ENCODE assay signal across 14 cellular contexts in the genomic region with DNA sequence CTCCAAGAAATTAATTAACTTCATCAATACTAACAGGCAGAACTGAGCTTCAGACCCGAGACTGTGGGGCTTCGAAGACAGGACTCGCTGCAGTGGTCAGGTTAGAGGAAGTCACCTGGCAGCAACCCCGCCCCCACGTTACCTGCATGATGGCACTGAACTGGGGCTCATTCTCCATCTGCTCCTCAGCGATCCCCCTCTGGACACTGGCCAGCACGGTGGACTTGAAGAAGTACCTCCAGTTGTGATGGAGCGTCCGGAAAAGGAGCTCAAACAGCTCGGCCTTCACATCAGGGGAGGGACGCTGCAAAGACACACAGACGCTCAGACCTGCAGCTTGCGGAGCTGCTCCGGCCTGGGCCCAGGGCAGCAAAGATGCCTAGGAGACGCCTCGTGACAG. TPM values are rescaled to one million over a fixed set of nuclear protein-coding genes. Genes with fewer than 3 reads are reported as not detected.
DNase-seq lines count a peak whose midpoint lies in the region; ATAC-seq and TF ChIP-seq lines count a peak whose summit lies in the region.
"Had no signal": no experiment of that assay in that cellular context is flagged by ENCODE, and none has a peak within 500 bp of the region (broad histone marks: within the 10 kb centered on the region; RNA-seq: fewer than 3 reads in every experiment).

No MANE protein-coding gene starts in this region.

- H3K27ac ChIP-seq in KMS-11, result peak overlapping the region; percentile 94; the same call in 1 of the 2 replicates
- H3K27ac ChIP-seq in left lung, result no peak overlapping the region
- H3K27ac ChIP-seq in spleen, result no peak overlapping the region
- H3K27ac ChIP-seq: BLaER1 treated with 17β-estradiol and CSF1 and Interleukin-3, amounts not matched to agents 10 nM and 100 nM had no signal

- H3K36me3 ChIP-seq in KMS-11 (ENCODE audit: insufficient read depth), result peaks cover 23% of the 10 kb centered on the region; the same call in 1 of the 2 replicates
- peaks cover 0 to 100% of the 10 kb centered on the region in 2 donors for H3K36me3 ChIP-seq in left lung
- peaks cover 5 to 100% (median 98%) of the 10 kb centered on the region in 6 donors for H3K36me3 ChIP-seq in spleen

- H3K4me1 Mint-ChIP-seq in activated naive CD4-positive, alpha-beta T cell treated with anti-CD3 and anti-CD28 coated beads for 36 hours (ENCODE audit: low read depth), result no peaks in the 10 kb centered on the region
- H3K4me1 Mint-ChIP-seq in activated T-cell treated with anti-CD3 and anti-CD28 coated beads, Interleukin-2, amount 50 U/mL, for 72 hours (ENCODE audit: low read depth), result peaks cover 2% of the 10 kb centered on the region
- H3K4me1 Mint-ChIP-seq: B cell, H9 had no signal

- CTCF ChIA-PET in activated naive CD4-positive, alpha-beta T cell treated with anti-CD3 and anti-CD28 coated beads for 36 hours (lab: Charles Lee), result interaction anchor here (1.3 to 1.6 kb wide), 2 partner anchors 33 to 114 kb away, joined by 3 to 4 read pairs; no protein-coding TSS in a partner anchor

- intact Hi-C loops in left lung (cut with DNase I), result no loop called here
- intact Hi-C loops in spleen (cut with DNase I; ENCODE audit: low total_unique reads), result no loop called here
- intact Hi-C loops in activated naive CD4-positive, alpha-beta T cell treated with anti-CD3 and anti-CD28 coated beads for 36 hours (cut with micrococcal nuclease), result no loop called here

- no peaks in the 10 kb centered on the region for H3K9me3 ChIP-seq in left lung
- H3K9me3 ChIP-seq in spleen, result no peaks in the 10 kb centered on the region
- H3K9me3 ChIP-seq: BLaER1 treated with 17β-estradiol and CSF1 and Interleukin-3, amounts not matched to agents 10 nM and 100 nM had no signal

- no peaks in the 10 kb centered on the region for H3K9me3 Mint-ChIP-seq in activated naive CD4-positive, alpha-beta T cell treated with anti-CD3 and anti-CD28 coated beads for 36 hours
- no peaks in the 10 kb centered on the region for H3K9me3 Mint-ChIP-seq in activated T-cell treated with anti-CD3 and anti-CD28 coated beads, Interleukin-2, amount 50 U/mL, for 72 hours
- H3K9me3 Mint-ChIP-seq: CD8-positive, alpha-beta T cell; H9 had no signal

- no peaks in the 10 kb centered on the region for H3K27me3 ChIP-seq in KMS-11 (ENCODE audit: insufficient read depth, low read depth)
- H3K27me3 ChIP-seq in left lung, result no peaks in the 10 kb centered on the region
- no peaks in the 10 kb centered on the region for H3K27me3 ChIP-seq in spleen (replicated peaks in 1 of 7)
- H3K27me3 ChIP-seq: BLaER1 treated with 17β-estradiol and CSF1 and Interleukin-3, amounts not matched to agents 10 nM and 100 nM had no signal

- no peaks in the 10 kb centered on the region for H4K20me1 ChIP-seq in KMS-11 (ENCODE audit: insufficient read depth)

- H3K4me1 ChIP-seq in KMS-11 (ENCODE audit: low read depth, poor library complexity, severe bottlenecking), result peaks cover 55% of the 10 kb centered on the region
- H3K4me1 ChIP-seq in left lung, result peaks cover 0 to 8% of the 10 kb centered on the region in 2 donors
- peaks cover 0 to 11% (median 7%) of the 10 kb centered on the region in 6 donors for H3K4me1 ChIP-seq in spleen

- peaks cover 48% of the 10 kb centered on the region for H3K36me3 Mint-ChIP-seq in activated naive CD4-positive, alpha-beta T cell treated with anti-CD3 and anti-CD28 coated beads for 36 hours (ENCODE audit: low read depth)
- H3K36me3 Mint-ChIP-seq in activated T-cell treated with anti-CD3 and anti-CD28 coated beads, Interleukin-2, amount 50 U/mL, for 72 hours (ENCODE audit: insufficient read depth in 2 of 2), result peaks cover 18 to 28% of the 10 kb centered on the region in 2 donors

- peak overlapping the region; percentile 96; the same call in 1 of the 2 replicates for H3K4me2 ChIP-seq in KMS-11
- H3K4me2 ChIP-seq: BLaER1 treated with 17β-estradiol and CSF1 and Interleukin-3, amounts not matched to agents 10 nM and 100 nM had no signal

- H3K27ac Mint-ChIP-seq in activated naive CD4-positive, alpha-beta T cell treated with anti-CD3 and anti-CD28 coated beads for 36 hours, result no peak overlapping the region
- no peak overlapping the region for H3K27ac Mint-ChIP-seq in activated T-cell treated with anti-CD3 and anti-CD28 coated beads, Interleukin-2, amount 50 U/mL, for 72 hours
- H3K27ac Mint-ChIP-seq: CD8-positive, alpha-beta T cell had no signal

- H3K79me2 ChIP-seq in KMS-11 (ENCODE audit: insufficient read depth, low read depth), result peaks cover 8% of the 10 kb centered on the region; the same call in 1 of the 2 replicates

- no peak overlapping the region for H3K4me3 Mint-ChIP-seq in activated naive CD4-positive, alpha-beta T cell treated with anti-CD3 and anti-CD28 coated beads for 36 hours
- no peak overlapping the region for H3K4me3 Mint-ChIP-seq in activated T-cell treated with anti-CD3 and anti-CD28 coated beads, Interleukin-2, amount 50 U/mL, for 72 hours
- H3K4me3 Mint-ChIP-seq: B cell; CD8-positive, alpha-beta T cell; H9 had no signal

- H3K4me3 ChIP-seq in KMS-11 (IDR thresholded peaks at IDR 0.05; ENCODE audit: insufficient read depth, low read depth, low read length) (no peak overlapping the region), left lung (no peak overlapping the region), spleen (no peak overlapping the region)
- H3K4me3 ChIP-seq: BLaER1 treated with 17β-estradiol and CSF1 and Interleukin-3, amounts not matched to agents 10 nM and 100 nM had no signal

- no peak overlapping the region for H3K9ac ChIP-seq in KMS-11
- H3K9ac ChIP-seq: BLaER1 treated with 17β-estradiol and CSF1 and Interleukin-3, amounts not matched to agents 10 nM and 100 nM had no signal

- 96 to 97% (median 96%) methylated on average over 12 to 16 of the region's 16 CpGs for WGBS in spleen, 5 donors

- no peak for TF ChIP-seq POLR2A in spleen (IDR thresholded peaks at IDR 0.05)

- no peaks in the 10 kb centered on the region for H3K27me3 Mint-ChIP-seq in activated naive CD4-positive, alpha-beta T cell treated with anti-CD3 and anti-CD28 coated beads for 36 hours (ENCODE audit: low read depth)
- no peaks in the 10 kb centered on the region for H3K27me3 Mint-ChIP-seq in activated T-cell treated with anti-CD3 and anti-CD28 coated beads, Interleukin-2, amount 50 U/mL, for 72 hours (ENCODE audit: low read depth)
- H3K27me3 Mint-ChIP-seq: B cell had no signal

- TF ChIP-seq CTCF in KMS-11 (conservative IDR thresholded peaks at IDR 0.05; ENCODE audit: low read depth, low read length) (no peak), left lung (IDR thresholded peaks at IDR 0.05) (no peak), spleen (IDR thresholded peaks at IDR 0.05 in 8 of 11, conservative IDR thresholded peaks at IDR 0.05 in 3 of 11) (no peak)

- no peak for ATAC-seq in left lung
- no peak for ATAC-seq in activated T-cell treated with anti-CD3 and anti-CD28 coated beads, Interleukin-2, amount 50 U/mL, for 72 hours (replicated peaks in 1 of 2)
- ATAC-seq: CD8-positive, alpha-beta T cell; HepG2 had no signal

- DNase-seq in left lung, result peak; percentile 20 to 49
- peak; percentile 70 for DNase-seq in spleen
- no peak for DNase-seq in activated naive CD4-positive, alpha-beta T cell treated with anti-CD3 and anti-CD28 coated beads for 36 hours
- DNase-seq in NCI-H1436 treated with DMSO at 0.1 percent for 48 hours (lab: John Stamatoyannopoulos, UW), result no peak
- no peak for DNase-seq in activated T-cell treated with anti-CD3 and anti-CD28 coated beads, Interleukin-2, amount 50 U/mL, for 72 hours
- DNase-seq: Calu3; CD8-positive, alpha-beta T cell; DMS 273 treated with DMSO at 0.1 percent for 48 hours; H9 had no signal

- H2AFZ ChIP-seq in KMS-11 (ENCODE audit: low read depth), result no peak overlapping the region

RNA-seq across cellular contexts. Expression of a gene that starts 40.9 kb away (rescaled TPM):
- total RNA-seq in left lung, result under 1 TPM in 1 of 2 donors, not detected in 1; 0.20 TPM
- total RNA-seq in spleen, result under 1 TPM in 3 of 7 donors, not detected in 4; 0.22 to 0.57 (median 0.29) TPM
- polyA plus RNA-seq in spleen, result under 1 TPM in 1 of 3 donors, not detected in 2; 0.58 TPM
- not detected for total RNA-seq in activated naive CD4-positive, alpha-beta T cell treated with anti-CD3 and anti-CD28 coated beads for 36 hours
- total RNA-seq in activated T-cell treated with anti-CD3 and anti-CD28 coated beads, Interleukin-2, amount 50 U/mL, for 72 hours, result not detected
- total RNA-seq: A172; B cell; Calu3; CD8-positive, alpha-beta T cell; HepG2 had no signal
- polyA plus RNA-seq: HepG2 had no signal

Comparison
In these comparisons a context has a peak if more than half of its experiments do, and no peak if none do; other contexts are left out.
1. DNase-seq: peak in left lung (2 of 2) and spleen (single experiment); none in activated naive CD4-positive, alpha-beta T cell treated with anti-CD3 and anti-CD28 coated beads for 36 hours (single experiment), NCI-H1436 treated with DMSO at 0.1 percent for 48 hours (single experiment) and activated T-cell treated with anti-CD3 and anti-CD28 coated beads, Interleukin-2, amount 50 U/mL, for 72 hours (0 of 2).